Comparison of ENCODE assay signal across 16 cellular contexts in genomic region chr14:94364964-94365363, GRCh38. TPM values are rescaled to one million over a fixed set of nuclear protein-coding genes. Genes with fewer than 3 reads are reported as not detected.
DNase-seq lines count a peak whose midpoint lies in the region; ATAC-seq and TF ChIP-seq lines count a peak whose summit lies in the region.
"Had no signal": no experiment of that assay in that cellular context is flagged by ENCODE, and none has a peak within 500 bp of the region (broad histone marks: within the 10 kb centered on the region; RNA-seq: fewer than 3 reads in every experiment).

No MANE protein-coding gene starts in this region.

- no peak for TF ChIP-seq CTCF in WTC11 (IDR thresholded peaks at IDR 0.05)

- no peaks in the 10 kb centered on the region for H3K36me3 ChIP-seq in H7 (replicated peaks; ENCODE audit: control insufficient read depth, insufficient read depth, low read length)

- no peaks in the 10 kb centered on the region for H3K9me3 Mint-ChIP-seq in WTC11
- H3K9me3 Mint-ChIP-seq: CD8-positive, alpha-beta T cell had no signal

- H3K4me1 Mint-ChIP-seq in WTC11, result no peaks in the 10 kb centered on the region
- H3K4me1 Mint-ChIP-seq: IgD-negative memory B cell had no signal

- H3K27me3 ChIP-seq in H7 (ENCODE audit: control insufficient read depth, insufficient read depth, low read length), result no peaks in the 10 kb centered on the region

- peak; percentile 66 for ATAC-seq in WTC11
- peak; percentile 12 for ATAC-seq in left lobe of liver
- no peak for ATAC-seq in HG03135 (IDR thresholded peaks at IDR 0.05; ENCODE audit: unreplicated experiment)
- ATAC-seq in GM18517 (IDR thresholded peaks at IDR 0.05; ENCODE audit: unreplicated experiment), result no peak
- ATAC-seq: A549; CD8-positive, alpha-beta T cell had no signal

- peak; percentile 41 for DNase-seq in H7
- DNase-seq in WTC11 (ENCODE audit: low spot score), result no peak
- peak; percentile 32 for DNase-seq in left lobe of liver (ENCODE audit: low spot score)
- DNase-seq in stimulated activated CD8-positive, alpha-beta memory T cell treated with anti-CD3 and anti-CD28 coated beads, Interleukin-4, amount 100 ng/mL, for 48 hours, result peak; percentile 19
- no peak for DNase-seq in substantia nigra (lab: John Stamatoyannopoulos, UW)
- DNase-seq: CD8-positive, alpha-beta T cell; COR-L47; DMS153; DMS79 treated with DMSO at 0.1 percent for 48 hours; EL had no signal

- no peak overlapping the region for H3K4me3 ChIP-seq in H7 (ENCODE audit: insufficient read depth, low read depth, low read length)
- H3K4me3 ChIP-seq: A549 had no signal

- no peak overlapping the region for H3K27ac ChIP-seq in substantia nigra (ENCODE audit: low read depth, low read length, poor library complexity, severe bottlenecking)
- H3K27ac ChIP-seq: A549 had no signal

- POLR2A ChIA-PET in WTC11 (lab: Charles Lee), result no interaction called here

- H3K4me3 Mint-ChIP-seq in WTC11, result no peak overlapping the region
- H3K4me3 Mint-ChIP-seq: CD14-positive monocyte; CD8-positive, alpha-beta T cell; IgD-negative memory B cell had no signal

- CTCF ChIA-PET in WTC11 (lab: Charles Lee), result interaction anchor here (0.7 to 2.3 kb wide), 2 partner anchors 9 to 122 kb away, joined by 3 to 6 read pairs; no protein-coding TSS in a partner anchor

- H3K27ac Mint-ChIP-seq in WTC11, result no peak overlapping the region
- H3K27ac Mint-ChIP-seq: CD8-positive, alpha-beta T cell had no signal

- no peaks in the 10 kb centered on the region for H3K36me3 Mint-ChIP-seq in WTC11
- H3K36me3 Mint-ChIP-seq: CD8-positive, alpha-beta T cell; IgD-negative memory B cell had no signal

- no peaks in the 10 kb centered on the region for H3K27me3 Mint-ChIP-seq in WTC11 (ENCODE audit: low read depth)

TF ChIP-seq in WTC11, 78 proteins besides CTCF, POLR2A, EP300 and RAD21:
- TF ChIP-seq ZNF281 (CRISPR knock-in tag; IDR thresholded peaks at IDR 0.05) (no peak), PRRX2 (CRISPR knock-in tag; IDR thresholded peaks at IDR 0.05) (no peak), ZNF396 (CRISPR knock-in tag; IDR thresholded peaks at IDR 0.05; ENCODE audit: borderline replicate concordance) (no peak), ZNF425 (CRISPR knock-in tag; conservative IDR thresholded peaks at IDR 0.05) (no peak), ZNF219 (CRISPR knock-in tag; IDR thresholded peaks at IDR 0.05; ENCODE audit: borderline replicate concordance) (no peak), AR (CRISPR knock-in tag; IDR thresholded peaks at IDR 0.05) (no peak), ELF4 (CRISPR knock-in tag; IDR thresholded peaks at IDR 0.05; ENCODE audit: low read depth) (no peak), KAT7 (CRISPR knock-in tag; IDR thresholded peaks at IDR 0.05; ENCODE audit: borderline replicate concordance) (no peak)
- TF ChIP-seq, protein P1, sequence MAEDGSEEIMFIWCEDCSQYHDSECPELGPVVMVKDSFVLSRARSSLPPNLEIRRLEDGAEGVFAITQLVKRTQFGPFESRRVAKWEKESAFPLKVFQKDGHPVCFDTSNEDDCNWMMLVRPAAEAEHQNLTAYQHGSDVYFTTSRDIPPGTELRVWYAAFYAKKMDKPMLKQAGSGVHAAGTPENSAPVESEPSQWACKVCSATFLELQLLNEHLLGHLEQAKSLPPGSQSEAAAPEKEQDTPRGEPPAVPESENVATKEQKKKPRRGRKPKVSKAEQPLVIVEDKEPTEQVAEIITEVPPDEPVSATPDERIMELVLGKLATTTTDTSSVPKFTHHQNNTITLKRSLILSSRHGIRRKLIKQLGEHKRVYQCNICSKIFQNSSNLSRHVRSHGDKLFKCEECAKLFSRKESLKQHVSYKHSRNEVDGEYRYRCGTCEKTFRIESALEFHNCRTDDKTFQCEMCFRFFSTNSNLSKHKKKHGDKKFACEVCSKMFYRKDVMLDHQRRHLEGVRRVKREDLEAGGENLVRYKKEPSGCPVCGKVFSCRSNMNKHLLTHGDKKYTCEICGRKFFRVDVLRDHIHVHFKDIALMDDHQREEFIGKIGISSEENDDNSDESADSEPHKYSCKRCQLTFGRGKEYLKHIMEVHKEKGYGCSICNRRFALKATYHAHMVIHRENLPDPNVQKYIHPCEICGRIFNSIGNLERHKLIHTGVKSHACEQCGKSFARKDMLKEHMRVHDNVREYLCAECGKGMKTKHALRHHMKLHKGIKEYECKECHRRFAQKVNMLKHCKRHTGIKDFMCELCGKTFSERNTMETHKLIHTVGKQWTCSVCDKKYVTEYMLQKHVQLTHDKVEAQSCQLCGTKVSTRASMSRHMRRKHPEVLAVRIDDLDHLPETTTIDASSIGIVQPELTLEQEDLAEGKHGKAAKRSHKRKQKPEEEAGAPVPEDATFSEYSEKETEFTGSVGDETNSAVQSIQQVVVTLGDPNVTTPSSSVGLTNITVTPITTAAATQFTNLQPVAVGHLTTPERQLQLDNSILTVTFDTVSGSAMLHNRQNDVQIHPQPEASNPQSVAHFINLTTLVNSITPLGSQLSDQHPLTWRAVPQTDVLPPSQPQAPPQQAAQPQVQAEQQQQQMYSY (CRISPR knock-in tag; IDR thresholded peaks at IDR 0.05), result no peak

RNA-seq across cellular contexts. Expression of gene SERPINA2, which starts 1.5 kb away (rescaled TPM):
- not detected in 2 replicates for total RNA-seq in H7 (2014; rRNA removed; shearing (Covaris generic))
- total RNA-seq in WTC11 (2021), result not detected in 3 replicates
- total RNA-seq in left lobe of liver, result not detected
- total RNA-seq: CD8-positive, alpha-beta T cell; HT-29 had no signal

RNA-seq across cellular contexts. Expression of gene SERPINA1, which starts 23.4 kb away (rescaled TPM):
- total RNA-seq in H7 (2014; rRNA removed; shearing (Covaris generic)), result 0.18 TPM in 1 of 2 replicates, not detected in the other
- total RNA-seq in WTC11 (2021) (5.1 to 7.2 TPM (median 6.8 TPM) in 3 replicates), left lobe of liver (17,840 TPM)

RNA-seq across cellular contexts. Expression of gene SERPINA6, which starts 41.8 kb away (rescaled TPM):
- not detected in 2 replicates for total RNA-seq in H7 (2014; rRNA removed; shearing (Covaris generic))
- total RNA-seq in WTC11 (2021) (0.15 TPM in 1 of 3 replicates, not detected in the others), left lobe of liver (155 TPM)
- total RNA-seq: CD8-positive, alpha-beta T cell had no signal

Comparison
In these comparisons a context has a peak if more than half of its experiments do, and no peak if none do; other contexts are left out.
1. DNase-seq: peak in H7 (single experiment), left lobe of liver (single experiment) and stimulated activated CD8-positive, alpha-beta memory T cell treated with anti-CD3 and anti-CD28 coated beads, Interleukin-4, amount 100 ng/mL, for 48 hours (single experiment); none in WTC11 (single experiment) and substantia nigra (0 of 49).
2. ATAC-seq: peak in WTC11 (single experiment) and left lobe of liver (single experiment); none in HG03135 (single experiment) and GM18517 (single experiment).
3. RNA of gene SERPINA1, which starts 23.4 kb away (total RNA-seq): 17,840 TPM in left lobe of liver (single experiment); 5.1 to 7.2 TPM in WTC11 and 0.18 TPM in H7; every median in the first group is over 1,000 times any median in the second.
4. RNA of gene SERPINA6, which starts 41.8 kb away (total RNA-seq): 155 TPM in left lobe of liver (single experiment); 0.15 TPM in WTC11 and not detected in H7; every median in the first group is over 100 times any median in the second.